11 cellular contexts compared by ENCODE assay signal in genomic region chr19:12954150-12954962, GRCh38. TPM values are rescaled to one million over a fixed set of nuclear protein-coding genes. Genes with fewer than 3 reads are reported as not detected.
DNase-seq lines count a peak whose midpoint lies in the region; ATAC-seq and TF ChIP-seq lines count a peak whose summit lies in the region.
"Had no signal": no experiment of that assay in that cellular context is flagged by ENCODE, and none has a peak within 500 bp of the region (broad histone marks: within the 10 kb centered on the region; RNA-seq: fewer than 3 reads in every experiment).

No MANE protein-coding gene starts in this region.

- H4K20me1 ChIP-seq in DOHH2 (ENCODE audit: control insufficient read depth, insufficient read depth, low read depth, low read length): no peaks in the 10 kb centered on the region; the same call in 1 of the 2 replicates

- no peaks in the 10 kb centered on the region for H3K9me3 Mint-ChIP-seq in activated T-helper 2 cell treated with anti-CD3 and anti-CD28 coated beads, Interferon-gamma antibody, Interleukin-2, Interleukin-4, amounts not matched to agents 10 μg/mL and 5 μg/mL and 100 μg/mL, durations not matched to agents 14 hours and 24 hours and 36 hours

- H3K9me2 ChIP-seq in DOHH2 (replicated peaks; ENCODE audit: control insufficient read depth, low read length): no peaks in the 10 kb centered on the region

- peak overlapping the region; percentile 57 for H3K27ac Mint-ChIP-seq in activated T-helper 2 cell treated with anti-CD3 and anti-CD28 coated beads, Interferon-gamma antibody, Interleukin-2, Interleukin-4, amounts not matched to agents 10 μg/mL and 5 μg/mL and 100 μg/mL, durations not matched to agents 14 hours and 24 hours and 36 hours

- H3K36me3 ChIP-seq in DOHH2 (ENCODE audit: control insufficient read depth, low read length) (peaks cover 71% of the 10 kb centered on the region), mucosa of rectum (ENCODE audit: control insufficient read depth in 2 of 2, insufficient read depth in 2 of 2, low read length in 2 of 2) (peaks cover 20 to 38% of the 10 kb centered on the region in 2 donors)

- no peak for ATAC-seq in HG02981 (IDR thresholded peaks at IDR 0.05; ENCODE audit: unreplicated experiment)

- intact Hi-C loops in activated T-helper 2 cell treated with anti-CD3 and anti-CD28 coated beads, Interferon-gamma antibody, Interleukin-2, Interleukin-4, amounts not matched to agents 10 μg/mL and 5 μg/mL and 100 μg/mL, durations not matched to agents 14 hours and 24 hours and 36 hours (cut with micrococcal nuclease): no loop called here

- peak overlapping the region; percentile 77 for H3K4me2 ChIP-seq in DOHH2 (ENCODE audit: low read length)

- peaks cover 31% of the 10 kb centered on the region for H3F3A ChIP-seq in DOHH2 (ENCODE audit: control insufficient read depth, insufficient read depth)

- H3K36me3 Mint-ChIP-seq in activated T-helper 2 cell treated with anti-CD3 and anti-CD28 coated beads, Interferon-gamma antibody, Interleukin-2, Interleukin-4, amounts not matched to agents 10 μg/mL and 5 μg/mL and 100 μg/mL, durations not matched to agents 14 hours and 24 hours and 36 hours (ENCODE audit: low read depth): peaks cover 67% of the 10 kb centered on the region

- H3K27me3 ChIP-seq in DOHH2 (ENCODE audit: control insufficient read depth, low read length) (no peaks in the 10 kb centered on the region), mucosa of rectum (ENCODE audit: control insufficient read depth in 2 of 2, insufficient read depth in 2 of 2, low read length in 2 of 2) (no peaks in the 10 kb centered on the region)

- H3K9me3 ChIP-seq in DOHH2 (ENCODE audit: control insufficient read depth, insufficient read depth, low read length): no peaks in the 10 kb centered on the region
- H3K9me3 ChIP-seq in mucosa of rectum (ENCODE audit: control insufficient read depth in 2 of 2, low read length in 2 of 2): no peaks in the 10 kb centered on the region

- peaks cover 22% of the 10 kb centered on the region for H3K4me1 Mint-ChIP-seq in activated T-helper 2 cell treated with anti-CD3 and anti-CD28 coated beads, Interferon-gamma antibody, Interleukin-2, Interleukin-4, amounts not matched to agents 10 μg/mL and 5 μg/mL and 100 μg/mL, durations not matched to agents 14 hours and 24 hours and 36 hours (ENCODE audit: low read depth)

- peak overlapping the region; percentile 96 for H3K4me3 ChIP-seq in DOHH2 (ENCODE audit: low read length)
- no peak overlapping the region for H3K4me3 ChIP-seq in mucosa of rectum (ENCODE audit: low read length in 2 of 2)

- H3K4me3 Mint-ChIP-seq in activated T-helper 2 cell treated with anti-CD3 and anti-CD28 coated beads, Interferon-gamma antibody, Interleukin-2, Interleukin-4, amounts not matched to agents 10 μg/mL and 5 μg/mL and 100 μg/mL, durations not matched to agents 14 hours and 24 hours and 36 hours (ENCODE audit: low read depth): no peak overlapping the region

- TF ChIP-seq CTCF in 22Rv1 (IDR thresholded peaks at IDR 0.05) (no peak), DOHH2 (IDR thresholded peaks at IDR 0.05; ENCODE audit: low read depth, low read length, poor library complexity, severe bottlenecking) (no peak)

- H3K27me3 Mint-ChIP-seq in activated T-helper 2 cell treated with anti-CD3 and anti-CD28 coated beads, Interferon-gamma antibody, Interleukin-2, Interleukin-4, amounts not matched to agents 10 μg/mL and 5 μg/mL and 100 μg/mL, durations not matched to agents 14 hours and 24 hours and 36 hours (ENCODE audit: low read depth): no peaks in the 10 kb centered on the region

- H3K4me1 ChIP-seq in DOHH2 (ENCODE audit: control insufficient read depth, low read length): peaks cover 37% of the 10 kb centered on the region
- peaks cover 18 to 21% of the 10 kb centered on the region in 2 donors for H3K4me1 ChIP-seq in mucosa of rectum (ENCODE audit: control insufficient read depth in 2 of 2, insufficient read depth in 2 of 2, low read length in 2 of 2)

- peaks cover 68% of the 10 kb centered on the region for H3K79me2 ChIP-seq in DOHH2 (ENCODE audit: control insufficient read depth, low read length)

- no peak for DNase-seq in activated T-helper 2 cell treated with anti-CD3 and anti-CD28 coated beads, Interferon-gamma antibody, Interleukin-2, Interleukin-4, amounts not matched to agents 10 μg/mL and 5 μg/mL and 100 μg/mL, durations not matched to agents 14 hours and 24 hours and 36 hours (ENCODE audit: low spot score)
- DNase-seq in SKM-1 (lab: John Stamatoyannopoulos, UW; ENCODE audit: unreplicated experiment) (no peak), epidermal melanocyte (ENCODE audit: insufficient read length, low spot score) (no peak), COR-L47 (lab: John Stamatoyannopoulos, UW) (no peak)
- DNase-seq: cerebellar nuclear complex, KBM-7 had no signal

- H3K9ac ChIP-seq in mucosa of rectum (ENCODE audit: low read depth in 1 of 2, low read length in 2 of 2): no peak overlapping the region

- H3K27ac ChIP-seq in 22Rv1: peak overlapping the region; percentile 92
- peak overlapping the region; percentile 51 for H3K27ac ChIP-seq in DOHH2 (ENCODE audit: low read depth, low read length)
- peak overlapping the region; percentile 39 to 49 for H3K27ac ChIP-seq in mucosa of rectum (ENCODE audit: low read depth in 2 of 2, low read length in 2 of 2)

RNA-seq across cellular contexts. Expression of gene GADD45GIP1, which starts 2.7 kb away (rescaled TPM):
- total RNA-seq in activated T-helper 2 cell treated with anti-CD3 and anti-CD28 coated beads, Interferon-gamma antibody, Interleukin-2, Interleukin-4, amounts not matched to agents 10 μg/mL and 5 μg/mL and 100 μg/mL, durations not matched to agents 14 hours and 24 hours and 36 hours: 29.2 and 32.6 TPM in 2 replicates

RNA-seq across cellular contexts. Expression of gene RAD23A, which starts 8.7 kb away (rescaled TPM):
- 189 and 196 TPM in 2 replicates for total RNA-seq in activated T-helper 2 cell treated with anti-CD3 and anti-CD28 coated beads, Interferon-gamma antibody, Interleukin-2, Interleukin-4, amounts not matched to agents 10 μg/mL and 5 μg/mL and 100 μg/mL, durations not matched to agents 14 hours and 24 hours and 36 hours

RNA-seq across cellular contexts. Expression of gene DAND5, which starts 15.0 kb away (rescaled TPM):
- total RNA-seq in activated T-helper 2 cell treated with anti-CD3 and anti-CD28 coated beads, Interferon-gamma antibody, Interleukin-2, Interleukin-4, amounts not matched to agents 10 μg/mL and 5 μg/mL and 100 μg/mL, durations not matched to agents 14 hours and 24 hours and 36 hours: 0.16 TPM in 1 of 2 replicates, not detected in the other
- total RNA-seq: kidney epithelial cell had no signal

RNA-seq across cellular contexts. Expression of gene CALR, which starts 15.9 kb away (rescaled TPM):
- total RNA-seq in activated T-helper 2 cell treated with anti-CD3 and anti-CD28 coated beads, Interferon-gamma antibody, Interleukin-2, Interleukin-4, amounts not matched to agents 10 μg/mL and 5 μg/mL and 100 μg/mL, durations not matched to agents 14 hours and 24 hours and 36 hours: 984 and 991 TPM in 2 replicates

RNA-seq across cellular contexts. Expression of gene FARSA, which starts 20.8 kb away (rescaled TPM):
- total RNA-seq in activated T-helper 2 cell treated with anti-CD3 and anti-CD28 coated beads, Interferon-gamma antibody, Interleukin-2, Interleukin-4, amounts not matched to agents 10 μg/mL and 5 μg/mL and 100 μg/mL, durations not matched to agents 14 hours and 24 hours and 36 hours: 165 and 166 TPM in 2 replicates
